ENCODE assay signal across 8 cellular contexts in the genomic region with DNA sequence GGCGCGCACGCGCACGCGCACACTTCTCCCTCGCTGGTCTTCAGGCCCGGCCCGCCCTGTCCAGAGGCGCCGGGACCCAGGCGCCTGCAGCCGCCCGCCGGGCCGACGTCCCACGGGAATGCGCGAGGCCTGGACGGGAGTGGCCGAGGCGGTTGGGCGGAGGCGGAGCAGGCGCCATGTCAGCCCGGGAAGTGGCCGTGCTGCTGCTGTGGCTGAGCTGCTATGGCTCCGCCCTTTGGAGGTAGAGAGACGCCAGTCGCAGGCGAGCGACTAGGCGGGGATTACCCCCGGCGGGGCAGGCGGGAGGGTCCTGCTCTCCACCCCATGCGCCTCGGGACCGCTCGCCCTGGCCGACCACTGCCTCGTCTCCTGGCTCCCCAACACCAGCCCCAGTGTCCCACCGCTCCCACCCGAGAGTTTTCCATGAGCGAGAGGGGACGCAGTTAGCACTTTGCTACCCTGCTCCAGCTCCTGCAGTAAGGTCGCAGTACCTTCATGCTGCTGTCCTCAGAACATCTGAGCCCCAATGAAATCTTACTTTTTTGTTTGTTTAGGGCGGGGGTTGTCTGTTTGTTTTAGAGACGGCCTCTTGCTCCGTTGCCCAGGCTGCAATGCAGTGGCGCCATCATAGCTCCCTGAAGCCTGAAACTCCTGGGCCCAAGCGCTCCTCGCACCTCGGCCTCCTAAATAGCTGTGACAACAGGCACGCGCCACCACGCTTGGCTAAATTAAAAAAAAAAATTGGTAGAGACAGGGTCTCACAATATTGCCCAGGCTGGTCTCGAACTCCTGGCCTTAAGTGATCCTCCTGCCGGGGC. TPM values are rescaled to one million over a fixed set of nuclear protein-coding genes. Genes with fewer than 3 reads are reported as not detected.
DNase-seq lines count a peak whose midpoint lies in the region; ATAC-seq, FAIRE-seq and TF ChIP-seq lines count a peak whose summit lies in the region.

A gene with protein sequence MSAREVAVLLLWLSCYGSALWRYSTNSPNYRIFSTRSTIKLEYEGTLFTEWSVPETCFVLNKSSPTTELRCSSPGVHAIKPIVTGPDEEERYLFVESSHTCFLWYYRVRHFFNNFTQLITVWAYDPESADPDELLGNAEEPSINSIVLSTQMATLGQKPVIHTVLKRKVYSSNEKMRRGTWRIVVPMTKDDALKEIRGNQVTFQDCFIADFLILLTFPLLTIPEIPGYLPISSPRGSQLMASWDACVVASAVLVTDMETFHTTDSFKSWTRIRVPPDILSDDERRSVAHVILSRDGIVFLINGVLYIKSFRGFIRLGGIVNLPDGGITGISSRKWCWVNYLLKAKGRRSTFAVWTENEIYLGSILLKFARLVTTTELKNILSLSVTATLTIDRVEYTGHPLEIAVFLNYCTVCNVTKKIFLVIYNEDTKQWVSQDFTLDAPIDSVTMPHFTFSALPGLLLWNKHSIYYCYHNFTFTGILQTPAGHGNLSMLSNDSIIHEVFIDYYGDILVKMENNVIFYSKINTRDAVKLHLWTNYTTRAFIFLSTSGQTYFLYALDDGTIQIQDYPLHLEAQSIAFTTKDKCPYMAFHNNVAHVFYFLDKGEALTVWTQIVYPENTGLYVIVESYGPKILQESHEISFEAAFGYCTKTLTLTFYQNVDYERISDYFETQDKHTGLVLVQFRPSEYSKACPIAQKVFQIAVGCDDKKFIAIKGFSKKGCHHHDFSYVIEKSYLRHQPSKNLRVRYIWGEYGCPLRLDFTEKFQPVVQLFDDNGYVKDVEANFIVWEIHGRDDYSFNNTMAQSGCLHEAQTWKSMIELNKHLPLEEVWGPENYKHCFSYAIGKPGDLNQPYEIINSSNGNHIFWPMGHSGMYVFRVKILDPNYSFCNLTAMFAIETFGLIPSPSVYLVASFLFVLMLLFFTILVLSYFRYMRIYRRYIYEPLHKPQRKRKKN (plus strand): TSS at position 20 of the 818 bp plus-strand sequence. CDS start 157 bp downstream, at position 177.

- TF ChIP-seq POLR2A in GM18526 (IDR thresholded peaks at IDR 0.05; ENCODE audit: extremely low read depth, insufficient read length) (peak; percentile 78), H1 (IDR thresholded peaks at IDR 0.05; ENCODE audit: control extremely low read depth in 1 of 2, low read depth in 2 of 2, low read length in 2 of 2) (peak; percentile 85 to 96)

- WGBS in H1 (ENCODE audit: extremely low coverage in 1 of 2, insufficient coverage in 1 of 2, insufficient read length in 1 of 2, insufficient replicate concordance in 2 of 2, low coverage in 1 of 2, low lambda C conversion rate in 2 of 2, missing lambda C conversion rate in 1 of 2), 2 experiments, result 16% methylated on average over 59 of the region's 60 CpGs; no CpG with 5 or more reads in 1 of the 2 experiments

- H2BK120ac ChIP-seq in H1 (replicated peaks; ENCODE audit: low read depth, low read length), result peak within 1 kb of the TSS; percentile 72

- H3K14ac ChIP-seq in H1 (ENCODE audit: insufficient read length), result no peak within 1 kb of the TSS

- peak within 1 kb of the TSS; percentile 53; the same call in 1 of the 2 replicates for H2AK5ac ChIP-seq in H1 (ENCODE audit: low read depth, low read length)

- TF ChIP-seq EP300 in H1 (IDR thresholded peaks at IDR 0.05; ENCODE audit: borderline replicate concordance in 1 of 2, low read depth in 2 of 2, low read length in 2 of 2), result 0 out of 3 replicates have a peak, but pooled peaks of 1 of the 2 experiments have one; percentile 13

- H3K18ac ChIP-seq in H1 (ENCODE audit: extremely low read depth, low read length), result peak within 1 kb of the TSS; percentile 98

- no peak within 1 kb of the TSS for H3K23ac ChIP-seq in H1 (ENCODE audit: insufficient read length)

- peak; percentile 99 for ATAC-seq in HG03045 (IDR thresholded peaks at IDR 0.05; ENCODE audit: unreplicated experiment)

- H2BK20ac ChIP-seq in H1 (ENCODE audit: low read length), result peak within 1 kb of the TSS; percentile 80; the same call in 1 of the 2 replicates

- H2AFZ ChIP-seq in H1 (ENCODE audit: low read length), result peak within 1 kb of the TSS; percentile 98

- no peaks in the 10 kb centered on the region for H3K79me2 ChIP-seq in H1 (ENCODE audit: control insufficient read depth in 1 of 2, insufficient read depth in 2 of 2, low read length in 2 of 2)

- POLR2A ChIA-PET in AG04449 (lab: Yijun Ruan, JAX) (interaction anchor here (0.6 kb wide), 1 partner anchor 16 kb away, joined by 3 read pairs; no protein-coding TSS in a partner anchor), H1 (lab: Charles Lee; ENCODE audit: partially characterized antibody) (interaction anchor here (0.7 to 2.4 kb wide), 11 partner anchors 9 to 391 kb away, joined by 3 to 11 read pairs (median 5); partner anchors contain the start of gene COX20)

- peak within 1 kb of the TSS; percentile 84 for H3K56ac ChIP-seq in H1 (replicated peaks; ENCODE audit: insufficient read length, low read depth, low read length)

- H3K23me2 ChIP-seq in H1 (ENCODE audit: low read depth, low read length), result peaks cover 5% of the 10 kb centered on the region; the same call in 1 of the 2 replicates

- no peaks in the 10 kb centered on the region for H4K20me1 ChIP-seq in H1 (replicated peaks in 1 of 2; ENCODE audit: control insufficient read depth in 1 of 2, insufficient read depth in 2 of 2, low read length in 2 of 2)

- peak within 1 kb of the TSS; percentile 90 for H3K27ac ChIP-seq in H1 (ENCODE audit: low read depth, low read length)

- CTCF ChIA-PET in AG04449 (lab: Yijun Ruan, JAX), result interaction anchor here (0.7 kb wide), 1 partner anchor 368 kb away, joined by 3 read pairs; no protein-coding TSS in a partner anchor
- CTCF ChIA-PET in H1 (lab: Charles Lee; ENCODE audit: partially characterized antibody), result interaction anchor here (0.6 to 1.3 kb wide), 4 partner anchors 11 to 176 kb away, joined by 3 to 4 read pairs (median 4); no protein-coding TSS in a partner anchor

- H3K4me3 ChIP-seq in AG04449 (ENCODE audit: low read depth, low read length) (peak within 1 kb of the TSS; percentile 61), H1 (ENCODE audit: extremely low read depth in 1 of 4, insufficient read depth in 2 of 4, low read depth in 3 of 4, low read length in 4 of 4) (peak within 1 kb of the TSS; percentile 59 to 72 (median 68))

- FAIRE-seq in H1 (lab: Jason Lieb, UNC), result no peak

- H3K36me3 ChIP-seq in H1 (ENCODE audit: control insufficient read depth in 2 of 4, insufficient read depth in 4 of 4, low read length in 3 of 4), result no peaks in the 10 kb centered on the region

- no peaks in the 10 kb centered on the region for H3K9me3 ChIP-seq in H1 (ENCODE audit: insufficient read depth in 2 of 2, low read depth in 1 of 2, low read length in 1 of 2)

- DNase-seq in AG04449 (ENCODE audit: low read depth, low spot score) (no peak), NCI-H510A (lab: John Stamatoyannopoulos, UW) (peak; percentile 68), H1 (ENCODE audit: low read depth in 1 of 2, low spot score in 2 of 2) (peak; percentile 73 to 89), medulla oblongata (ENCODE audit: extremely low spot score) (peak; percentile 77)
- peak; percentile 40 to 57 (median 46) for DNase-seq in activated CD8-positive, alpha-beta memory T cell treated with anti-CD3 and anti-CD28 coated beads for 48 hours (ENCODE audit: low read depth in 2 of 3, low spot score in 2 of 3)
- DNase-seq in stimulated activated CD4-positive, alpha-beta T cell treated with anti-CD3 and anti-CD28 coated beads, TNF-alpha, amount 100 ng/mL, for 4 hours (ENCODE audit: low read depth in 3 of 3), result peak; percentile 44 to 60 (median 50)

- H2BK12ac ChIP-seq in H1 (ENCODE audit: low read depth, low read length), result peak within 1 kb of the TSS; percentile 90

- TF ChIP-seq RAD21 in H1 (IDR thresholded peaks at IDR 0.05 in 1 of 2, conservative IDR thresholded peaks at IDR 0.05 in 1 of 2; ENCODE audit: low read depth in 2 of 2, low read length in 2 of 2), result 0 out of 4 replicates have a peak, but pooled peaks of 1 of the 2 experiments have one; percentile 0

- TF ChIP-seq CTCF in AG04449 (IDR thresholded peaks at IDR 0.05; ENCODE audit: insufficient read depth, low read length, missing control alignments), result no peak
- no peak for TF ChIP-seq CTCF in H1 (IDR thresholded peaks at IDR 0.05; ENCODE audit: control extremely low read depth in 1 of 3, insufficient read depth in 1 of 3, low read depth in 1 of 3, low read length in 3 of 3)

- no peaks in the 10 kb centered on the region for H3K27me3 ChIP-seq in H1 (replicated peaks in 1 of 4; ENCODE audit: control insufficient read depth in 3 of 4, extremely low read depth in 1 of 4, insufficient read depth in 3 of 4, low read length in 3 of 4)

- H3K79me1 ChIP-seq in H1 (ENCODE audit: low read depth, low read length), result no peaks in the 10 kb centered on the region

- peak within 1 kb of the TSS; percentile 83 to 92 for H3K4me2 ChIP-seq in H1 (ENCODE audit: insufficient read depth in 1 of 2, low read depth in 2 of 2, low read length in 2 of 2)

- peak within 1 kb of the TSS; percentile 97 for H4K91ac ChIP-seq in H1 (replicated peaks; ENCODE audit: insufficient read length, low read length)

- H3K9ac ChIP-seq in H1 (replicated peaks in 1 of 4; ENCODE audit: extremely low read depth in 1 of 4, low read depth in 3 of 4, low read length in 3 of 4), result peak within 1 kb of the TSS in 3 of 4 experiments; percentile 73 to 84 (median 82); a peak in 6 of 7 replicates

- peak within 1 kb of the TSS; percentile 98 for H3K4ac ChIP-seq in H1 (replicated peaks; ENCODE audit: insufficient read length, low read depth, low read length)

- H4K8ac ChIP-seq in H1 (ENCODE audit: extremely low read depth, insufficient read depth, low read length), result peak within 1 kb of the TSS; percentile 97

- H2BK5ac ChIP-seq in H1 (ENCODE audit: low read depth, low read length), result peak within 1 kb of the TSS; percentile 95

- peaks cover 0 to 4% (median 1%) of the 10 kb centered on the region in 4 experiments; a peak in 3 of 7 replicates for H3K4me1 ChIP-seq in H1 (replicated peaks in 1 of 4; ENCODE audit: control insufficient read depth in 3 of 4, insufficient read depth in 4 of 4, low read length in 3 of 4)

- no peak within 1 kb of the TSS for H2BK15ac ChIP-seq in H1 (ENCODE audit: low read length)

- H4K5ac ChIP-seq in H1 (ENCODE audit: insufficient read length, low read depth, low read length), result peak within 1 kb of the TSS; percentile 93

TF ChIP-seq in H1, 55 proteins besides CTCF, POLR2A, EP300 and RAD21 (continues in another document):
- TF ChIP-seq NANOG (IDR thresholded peaks at IDR 0.05; ENCODE audit: insufficient read depth, low read depth, low read length, poor library complexity, severe bottlenecking) (peak; percentile 44), SRF (IDR thresholded peaks at IDR 0.05; ENCODE audit: low read depth, low read length) (no peak)

RNA-seq across cellular contexts. Expression of the gene that starts here (rescaled TPM):
- 0.27 and 0.45 TPM in 2 replicates for total RNA-seq in H1 (2021; fragmentation: NEBNext Ultra II Directional; extraction: Animal tissue kit (Norgen Biotek cat#: 25700))
- polyA plus RNA-seq in H1 (2011; rRNA removed), result 0.05 and 0.17 TPM in 2 replicates
- polyA plus RNA-seq in H1 (2011; cell fraction: cytosol; rRNA removed), result 0.09 TPM
- 0.07 TPM for polyA plus RNA-seq in H1 (2011; cell fraction: nucleus; rRNA removed)
- polyA plus RNA-seq in H1 (2012, experiment 1 of 2), result 0.08 to 0.17 TPM (median 0.17 TPM) in 3 of 4 replicates, not detected in the other
- not detected for polyA plus RNA-seq in H1 (2012, experiment 2 of 2)
- polyA plus RNA-seq in H1 (2013, experiment 1 of 2), result 0.04 TPM
- polyA plus RNA-seq in H1 (2013, experiment 2 of 2), result 0.11 TPM
- 0.49 TPM in 1 of 2 replicates, not detected in the other for polyA minus RNA-seq in H1 (2011; rRNA and poly(A)+ RNA removed)
- not detected for polyA minus RNA-seq in H1 (2011; cell fraction: cytosol; rRNA and poly(A)+ RNA removed)
- polyA minus RNA-seq in H1 (2011; cell fraction: nucleus; rRNA and poly(A)+ RNA removed), result 0.70 TPM

Comparison
In these comparisons a context has a peak if more than half of its experiments do, and no peak if none do; other contexts are left out.
1. Peak in DNase-seq, H3K4me3 ChIP-seq, H3K27ac ChIP-seq, H3K9ac ChIP-seq and H3K4me2 ChIP-seq in H1; RNA of the gene not detected or under 1 TPM.